27 cellular contexts compared by ENCODE assay signal in genomic region chr5:155019601-155020226, GRCh38. TPM values are rescaled to one million over a fixed set of nuclear protein-coding genes. Genes with fewer than 3 reads are reported as not detected.
"Had no signal": no experiment of that assay in that cellular context is flagged by ENCODE, and none has a peak within 500 bp of the region (broad histone marks: within the 10 kb centered on the region; RNA-seq: fewer than 3 reads in every experiment).

No MANE protein-coding gene starts in this region.

- H3K4me1 ChIP-seq: adrenal gland, foreskin keratinocyte, left lung, sigmoid colon, vagina had no signal

- H3K27ac Mint-ChIP-seq: activated naive CD8-positive, alpha-beta T cell; activated T-cell treated with anti-CD3 and anti-CD28 coated beads, Interleukin-2, amount 50 U/mL, for 24 hours; activated T-helper 17 cell treated with anti-CD3 and anti-CD28 coated beads, Interleukin-2, amount 50 U/mL, for 72 hours; immature natural killer cell; naive thymus-derived CD4-positive, alpha-beta T cell; stimulated activated memory B cell treated with anti-CD40 and anti-IgM and Interleukin-4, amounts not matched to agents 10 μg/mL and 1 μg/mL and 100 μg/mL, for 72 hours; type B pancreatic cell had no signal

- H3K36me3 Mint-ChIP-seq: activated naive CD8-positive, alpha-beta T cell; immature natural killer cell; naive thymus-derived CD4-positive, alpha-beta T cell; stimulated activated memory B cell treated with anti-CD40 and anti-IgM and Interleukin-4, amounts not matched to agents 10 μg/mL and 1 μg/mL and 100 μg/mL, for 72 hours; type B pancreatic cell had no signal

- H3K9me3 ChIP-seq: adrenal gland, left lung, sigmoid colon, thoracic aorta, vagina had no signal

- H3K36me3 ChIP-seq: adrenal gland, left lung, sigmoid colon, thoracic aorta, vagina, WERI-Rb-1 had no signal

- H3K4me1 Mint-ChIP-seq: immature natural killer cell; naive thymus-derived CD4-positive, alpha-beta T cell; neural crest cell; stimulated activated memory B cell treated with anti-CD40 and anti-IgM and Interleukin-4, amounts not matched to agents 10 μg/mL and 1 μg/mL and 100 μg/mL, for 72 hours had no signal

- DNase-seq: activated CD4-positive, alpha-beta T cell treated with anti-CD3 and anti-CD28 coated beads, Interleukin-2, amount 50 U/mL, for 4 hours; activated CD8-positive, alpha-beta memory T cell treated with anti-CD3 and anti-CD28 coated beads for 24 hours; activated CD8-positive, alpha-beta memory T cell treated with anti-CD3 and anti-CD28 coated beads, Interleukin-2, amount 50 U/mL, for 4 hours; activated T-cell treated with anti-CD3 and anti-CD28 coated beads, Interleukin-2, amount 50 U/mL, for 24 hours; adrenal gland; central memory CD4-positive, alpha-beta T cell; dermis blood vessel endothelial cell; effector CD8-positive, alpha-beta T cell; foreskin keratinocyte; immature natural killer cell; left lung; naive thymus-derived CD4-positive, alpha-beta T cell; sigmoid colon; stimulated activated CD4-positive, alpha-beta T cell treated with anti-CD3 and anti-CD28 coated beads, Interleukin-15, amount 100 ng/mL, for 24 hours; WERI-Rb-1 had no signal

- H3K4me3 Mint-ChIP-seq: activated naive CD8-positive, alpha-beta T cell; activated T-cell treated with anti-CD3 and anti-CD28 coated beads, Interleukin-2, amount 50 U/mL, for 24 hours; activated T-helper 17 cell treated with anti-CD3 and anti-CD28 coated beads, Interleukin-2, amount 50 U/mL, for 72 hours; immature natural killer cell; naive thymus-derived CD4-positive, alpha-beta T cell; neural crest cell; stimulated activated memory B cell treated with anti-CD40 and anti-IgM and Interleukin-4, amounts not matched to agents 10 μg/mL and 1 μg/mL and 100 μg/mL, for 72 hours; type B pancreatic cell had no signal

- H3K9me3 Mint-ChIP-seq: activated T-cell treated with anti-CD3 and anti-CD28 coated beads, Interleukin-2, amount 50 U/mL, for 24 hours; activated T-helper 17 cell treated with anti-CD3 and anti-CD28 coated beads, Interleukin-2, amount 50 U/mL, for 72 hours had no signal

- ATAC-seq: activated T-helper 17 cell treated with anti-CD3 and anti-CD28 coated beads, Interleukin-2, amount 50 U/mL, for 72 hours; foreskin keratinocyte; left lung; naive thymus-derived CD4-positive, alpha-beta T cell; stimulated activated memory B cell treated with anti-CD40 and anti-IgM and Interleukin-4, amounts not matched to agents 10 μg/mL and 1 μg/mL and 100 μg/mL, for 72 hours had no signal

- H3K4me3 ChIP-seq: adrenal gland, left lung, sigmoid colon, smooth muscle cell, thoracic aorta, vagina had no signal

- H3K27me3 ChIP-seq: adrenal gland, left lung, sigmoid colon, vagina had no signal

RNA-seq across cellular contexts. Expression of gene KIF4B, which starts 6.2 kb away (rescaled TPM):
- total RNA-seq: astrocyte, kidney epithelial cell, neural crest cell, omental fat pad, smooth muscle cell, thoracic aorta, vagina had no signal
- polyA plus RNA-seq: adrenal gland; esophagus; foreskin keratinocyte; immature natural killer cell; naive thymus-derived CD4-positive, alpha-beta T cell; smooth muscle cell had no signal
